ENCODE assay signal across 1 cellular context in the genomic region with DNA sequence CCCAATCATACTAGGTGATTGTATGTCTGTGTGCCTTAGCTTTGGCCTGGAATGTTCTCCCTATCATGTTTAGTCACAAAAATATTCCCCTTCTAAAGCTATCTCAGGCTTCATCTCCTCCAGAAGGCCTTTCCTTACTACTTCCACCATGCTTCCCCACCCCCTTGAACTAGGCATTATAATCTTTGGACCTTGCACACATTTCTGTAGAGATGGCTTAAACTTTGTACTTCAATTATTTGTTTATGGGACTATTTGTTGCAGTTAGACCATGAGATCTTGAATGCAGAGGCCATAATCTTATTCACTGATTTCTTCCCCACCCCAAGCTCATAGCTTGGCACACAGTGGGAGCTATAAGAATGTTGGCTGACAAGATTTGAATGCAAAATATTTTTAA.
A peak's percentile ranks its signal among the peaks of the same experiment; 100 is the strongest.
TF ChIP-seq lines count a peak whose summit lies in the region.

No MANE protein-coding gene starts in this region.

TF ChIP-seq in liver, 16 proteins besides CTCF, POLR2A, EP300 and RAD21 (continued from another document):
- TF ChIP-seq, protein P1, sequence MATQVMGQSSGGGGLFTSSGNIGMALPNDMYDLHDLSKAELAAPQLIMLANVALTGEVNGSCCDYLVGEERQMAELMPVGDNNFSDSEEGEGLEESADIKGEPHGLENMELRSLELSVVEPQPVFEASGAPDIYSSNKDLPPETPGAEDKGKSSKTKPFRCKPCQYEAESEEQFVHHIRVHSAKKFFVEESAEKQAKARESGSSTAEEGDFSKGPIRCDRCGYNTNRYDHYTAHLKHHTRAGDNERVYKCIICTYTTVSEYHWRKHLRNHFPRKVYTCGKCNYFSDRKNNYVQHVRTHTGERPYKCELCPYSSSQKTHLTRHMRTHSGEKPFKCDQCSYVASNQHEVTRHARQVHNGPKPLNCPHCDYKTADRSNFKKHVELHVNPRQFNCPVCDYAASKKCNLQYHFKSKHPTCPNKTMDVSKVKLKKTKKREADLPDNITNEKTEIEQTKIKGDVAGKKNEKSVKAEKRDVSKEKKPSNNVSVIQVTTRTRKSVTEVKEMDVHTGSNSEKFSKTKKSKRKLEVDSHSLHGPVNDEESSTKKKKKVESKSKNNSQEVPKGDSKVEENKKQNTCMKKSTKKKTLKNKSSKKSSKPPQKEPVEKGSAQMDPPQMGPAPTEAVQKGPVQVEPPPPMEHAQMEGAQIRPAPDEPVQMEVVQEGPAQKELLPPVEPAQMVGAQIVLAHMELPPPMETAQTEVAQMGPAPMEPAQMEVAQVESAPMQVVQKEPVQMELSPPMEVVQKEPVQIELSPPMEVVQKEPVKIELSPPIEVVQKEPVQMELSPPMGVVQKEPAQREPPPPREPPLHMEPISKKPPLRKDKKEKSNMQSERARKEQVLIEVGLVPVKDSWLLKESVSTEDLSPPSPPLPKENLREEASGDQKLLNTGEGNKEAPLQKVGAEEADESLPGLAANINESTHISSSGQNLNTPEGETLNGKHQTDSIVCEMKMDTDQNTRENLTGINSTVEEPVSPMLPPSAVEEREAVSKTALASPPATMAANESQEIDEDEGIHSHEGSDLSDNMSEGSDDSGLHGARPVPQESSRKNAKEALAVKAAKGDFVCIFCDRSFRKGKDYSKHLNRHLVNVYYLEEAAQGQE (IDR thresholded peaks at IDR 0.05), result no peak
- TF ChIP-seq JUND (IDR thresholded peaks at IDR 0.05) (peak in 1 of 2 donors; percentile 14), HNF4G (IDR thresholded peaks at IDR 0.05) (peak; percentile 71), FOXA1 (IDR thresholded peaks at IDR 0.05) (no peak), GABPA (IDR thresholded peaks at IDR 0.05 in 1 of 2, conservative IDR thresholded peaks at IDR 0.05 in 1 of 2) (no peak), FOXA2 (IDR thresholded peaks at IDR 0.05) (no peak), RXRA (IDR thresholded peaks at IDR 0.05) (peak in 1 of 2 donors; percentile 41), YY1 (IDR thresholded peaks at IDR 0.05) (no peak)
- TF ChIP-seq, protein P2, sequence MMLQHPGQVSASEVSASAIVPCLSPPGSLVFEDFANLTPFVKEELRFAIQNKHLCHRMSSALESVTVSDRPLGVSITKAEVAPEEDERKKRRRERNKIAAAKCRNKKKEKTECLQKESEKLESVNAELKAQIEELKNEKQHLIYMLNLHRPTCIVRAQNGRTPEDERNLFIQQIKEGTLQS (IDR thresholded peaks at IDR 0.05), result no peak
- TF ChIP-seq, protein P3, sequence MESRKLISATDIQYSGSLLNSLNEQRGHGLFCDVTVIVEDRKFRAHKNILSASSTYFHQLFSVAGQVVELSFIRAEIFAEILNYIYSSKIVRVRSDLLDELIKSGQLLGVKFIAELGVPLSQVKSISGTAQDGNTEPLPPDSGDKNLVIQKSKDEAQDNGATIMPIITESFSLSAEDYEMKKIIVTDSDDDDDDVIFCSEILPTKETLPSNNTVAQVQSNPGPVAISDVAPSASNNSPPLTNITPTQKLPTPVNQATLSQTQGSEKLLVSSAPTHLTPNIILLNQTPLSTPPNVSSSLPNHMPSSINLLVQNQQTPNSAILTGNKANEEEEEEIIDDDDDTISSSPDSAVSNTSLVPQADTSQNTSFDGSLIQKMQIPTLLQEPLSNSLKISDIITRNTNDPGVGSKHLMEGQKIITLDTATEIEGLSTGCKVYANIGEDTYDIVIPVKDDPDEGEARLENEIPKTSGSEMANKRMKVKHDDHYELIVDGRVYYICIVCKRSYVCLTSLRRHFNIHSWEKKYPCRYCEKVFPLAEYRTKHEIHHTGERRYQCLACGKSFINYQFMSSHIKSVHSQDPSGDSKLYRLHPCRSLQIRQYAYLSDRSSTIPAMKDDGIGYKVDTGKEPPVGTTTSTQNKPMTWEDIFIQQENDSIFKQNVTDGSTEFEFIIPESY (IDR thresholded peaks at IDR 0.05), result no peak
